In the genomic region with DNA sequence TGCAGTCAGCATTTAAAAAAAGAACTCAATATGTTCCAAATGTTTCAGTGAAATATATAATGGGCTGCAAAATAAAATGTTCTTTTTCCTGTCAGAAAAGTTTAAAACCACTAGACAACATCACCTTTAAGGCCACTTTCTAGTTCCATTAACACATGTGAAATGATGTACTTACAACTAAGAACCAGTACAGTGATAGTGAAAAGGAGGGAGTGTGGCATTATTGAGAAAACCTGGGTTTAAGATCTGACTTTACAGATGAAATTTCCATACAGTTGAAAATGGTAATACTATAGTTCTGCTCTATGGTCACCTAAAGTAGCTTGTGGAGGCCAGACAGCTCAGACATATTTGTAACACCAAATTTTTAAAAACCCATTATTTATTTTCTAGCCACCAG, we compare ENCODE assay signal across 13 cellular contexts.
"Had no signal": no experiment of that assay in that cellular context is flagged by ENCODE, and none has a peak within 500 bp of the region (broad histone marks: within the 10 kb centered on the region; RNA-seq: fewer than 3 reads in every experiment).

No MANE protein-coding gene starts in this region.

- H3K36me3 ChIP-seq: breast epithelium, suprapubic skin, upper lobe of left lung had no signal

- H3K9me3 Mint-ChIP-seq: activated T-cell treated with anti-CD3 and anti-CD28 coated beads, Interleukin-2, amount 50 U/mL, for 4 hours; stimulated activated memory B cell treated with anti-CD40 and anti-IgM and Interleukin-4, amounts not matched to agents 10 μg/mL and 1 μg/mL and 100 μg/mL, for 72 hours had no signal

- H3K4me3 ChIP-seq: breast epithelium, hepatocyte, SJSA1, skin epidermis, suprapubic skin, upper lobe of left lung had no signal

- H3K27me3 Mint-ChIP-seq: activated naive CD8-positive, alpha-beta T cell; stimulated activated memory B cell treated with anti-CD40 and anti-IgM and Interleukin-4, amounts not matched to agents 10 μg/mL and 1 μg/mL and 100 μg/mL, for 72 hours had no signal

- H3K4me3 Mint-ChIP-seq: activated naive CD8-positive, alpha-beta T cell; activated T-cell treated with anti-CD3 and anti-CD28 coated beads, Interleukin-2, amount 50 U/mL, for 4 hours; stimulated activated memory B cell treated with anti-CD40 and anti-IgM and Interleukin-4, amounts not matched to agents 10 μg/mL and 1 μg/mL and 100 μg/mL, for 72 hours had no signal

- H3K27ac ChIP-seq: breast epithelium, hepatocyte, SJSA1, skin epidermis, suprapubic skin, upper lobe of left lung had no signal

- H3K27me3 ChIP-seq: breast epithelium, hepatocyte, SJSA1, suprapubic skin, upper lobe of left lung had no signal

- DNase-seq: activated T-cell treated with anti-CD3 and anti-CD28 coated beads, Interleukin-2, amount 50 U/mL, for 4 hours; aorta; dermis blood vessel endothelial cell; SW 1271; T-helper 9 cell; upper lobe of left lung had no signal

- H3K4me2 ChIP-seq: hepatocyte had no signal

- H3K27ac Mint-ChIP-seq: activated naive CD8-positive, alpha-beta T cell; stimulated activated memory B cell treated with anti-CD40 and anti-IgM and Interleukin-4, amounts not matched to agents 10 μg/mL and 1 μg/mL and 100 μg/mL, for 72 hours had no signal

- ATAC-seq: activated T-cell treated with anti-CD3 and anti-CD28 coated beads, Interleukin-2, amount 50 U/mL, for 4 hours; stimulated activated memory B cell treated with anti-CD40 and anti-IgM and Interleukin-4, amounts not matched to agents 10 μg/mL and 1 μg/mL and 100 μg/mL, for 72 hours had no signal

- H3K9me3 ChIP-seq: breast epithelium, SJSA1, suprapubic skin, upper lobe of left lung had no signal

- H2AFZ ChIP-seq: hepatocyte had no signal
